ENCODE assay signal across 30 cellular contexts in the genomic region with DNA sequence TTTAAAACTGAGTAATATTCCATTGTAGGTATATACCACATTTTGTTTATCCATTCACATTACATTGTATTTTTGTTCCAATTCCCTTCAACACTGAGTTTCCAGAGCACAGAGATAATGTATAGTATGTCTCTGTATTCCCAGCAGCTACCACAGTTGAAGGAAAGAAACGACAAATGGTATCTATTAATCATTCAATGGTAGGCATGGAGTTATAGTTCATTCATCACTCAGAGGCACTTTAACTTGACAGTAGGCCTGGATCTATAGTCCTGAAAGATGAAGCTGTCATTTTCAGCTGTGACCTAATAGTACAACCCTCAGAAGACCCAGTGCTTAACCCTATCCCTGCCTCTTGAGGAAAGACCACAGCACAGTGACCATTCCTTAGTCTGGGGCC.
"Had no signal": no experiment of that assay in that cellular context is flagged by ENCODE, and none has a peak within 500 bp of the region (broad histone marks: within the 10 kb centered on the region; RNA-seq: fewer than 3 reads in every experiment).

No MANE protein-coding gene starts in this region.

- ATAC-seq: activated CD8-positive, alpha-beta T cell treated with anti-CD3 and anti-CD28 coated beads for 36 hours; activated naive CD4-positive, alpha-beta T cell treated with anti-CD3 and anti-CD28 coated beads, Interleukin-2, amount 50 U/mL, for 72 hours; body of pancreas had no signal

- H3K4me3 ChIP-seq: adrenal gland, body of pancreas, breast epithelium had no signal

- H3K36me3 ChIP-seq: adrenal gland, brain microvascular endothelial cell, breast epithelium had no signal

- H3K27ac ChIP-seq: adrenal gland, body of pancreas, brain microvascular endothelial cell, breast epithelium, VCaP had no signal

- H3K4me1 Mint-ChIP-seq: activated B cell treated with CpG ODN at 0.5 μM for 24 hours; activated CD4-positive, alpha-beta T cell treated with anti-CD3 and anti-CD28 coated beads, Interleukin-2, amount 10 ng/mL, durations not matched to agents 24 days and 14 days; activated naive CD8-positive, alpha-beta T cell treated with anti-CD3 and anti-CD28 coated beads for 36 hours had no signal

- H3K9me3 ChIP-seq: adrenal gland, body of pancreas, breast epithelium had no signal

- H3K9me3 Mint-ChIP-seq: activated B cell treated with CpG ODN at 0.5 μM for 24 hours; activated CD4-positive, alpha-beta memory T cell treated with anti-CD3 and anti-CD28 coated beads for 36 hours; activated CD4-positive, alpha-beta T cell treated with anti-CD3 and anti-CD28 coated beads, Interleukin-2, amount 10 ng/mL, durations not matched to agents 24 days and 14 days; activated CD8-positive, alpha-beta T cell treated with anti-CD3 and anti-CD28 coated beads for 36 hours; activated naive CD4-positive, alpha-beta T cell treated with anti-CD3 and anti-CD28 coated beads, Interleukin-2, amount 50 U/mL, for 72 hours; activated naive CD8-positive, alpha-beta T cell treated with anti-CD3 and anti-CD28 coated beads for 36 hours; activated T-cell treated with anti-CD3 and anti-CD28 coated beads, Interleukin-2, amount 50 U/mL, for 24 hours; activated T-helper 2 cell treated with anti-CD3 and anti-CD28 coated beads, Interferon-gamma antibody, Interleukin-2, Interleukin-4, amounts not matched to agents 10 μg/mL and 5 μg/mL and 100 μg/mL, durations not matched to agents 14 hours and 24 hours and 36 hours; T-helper 1 cell treated with Interleukin-12 subunit alpha and Interleukin-12 subunit beta and Interleukin-4 antibody, amounts not matched to agents 30 μg/mL and 1 μg/mL, for 36 hours; T-helper 2 cell treated with Interferon-gamma antibody and Interleukin-4, amounts not matched to agents 5 μg/mL and 100 μg/mL, for 36 hours had no signal

- H3K4me1 ChIP-seq: adrenal gland, body of pancreas, breast epithelium had no signal

- H3K27me3 ChIP-seq: adrenal gland, body of pancreas, brain microvascular endothelial cell, breast epithelium had no signal

- H3K27ac Mint-ChIP-seq: activated B cell treated with CpG ODN at 0.5 μM for 24 hours; activated CD4-positive, alpha-beta memory T cell treated with anti-CD3 and anti-CD28 coated beads for 36 hours; activated CD4-positive, alpha-beta T cell treated with anti-CD3 and anti-CD28 coated beads, Interleukin-2, amount 10 ng/mL, durations not matched to agents 24 days and 14 days; activated CD8-positive, alpha-beta T cell treated with anti-CD3 and anti-CD28 coated beads for 36 hours; activated naive CD4-positive, alpha-beta T cell treated with anti-CD3 and anti-CD28 coated beads, Interleukin-2, amount 50 U/mL, for 72 hours; activated naive CD8-positive, alpha-beta T cell treated with anti-CD3 and anti-CD28 coated beads for 36 hours; activated T-cell treated with anti-CD3 and anti-CD28 coated beads, Interleukin-2, amount 50 U/mL, for 24 hours; activated T-helper 2 cell treated with anti-CD3 and anti-CD28 coated beads, Interferon-gamma antibody, Interleukin-2, Interleukin-4, amounts not matched to agents 10 μg/mL and 5 μg/mL and 100 μg/mL, durations not matched to agents 14 hours and 24 hours and 36 hours; T-helper 1 cell treated with Interleukin-12 subunit alpha and Interleukin-12 subunit beta and Interleukin-4 antibody, amounts not matched to agents 30 μg/mL and 1 μg/mL, for 36 hours; T-helper 2 cell treated with Interferon-gamma antibody and Interleukin-4, amounts not matched to agents 5 μg/mL and 100 μg/mL, for 36 hours had no signal

- H3K4me3 Mint-ChIP-seq: activated B cell treated with CpG ODN at 0.5 μM for 24 hours; activated CD4-positive, alpha-beta memory T cell treated with anti-CD3 and anti-CD28 coated beads for 36 hours; activated CD4-positive, alpha-beta T cell treated with anti-CD3 and anti-CD28 coated beads, Interleukin-2, amount 10 ng/mL, durations not matched to agents 24 days and 14 days; activated CD8-positive, alpha-beta T cell treated with anti-CD3 and anti-CD28 coated beads for 36 hours; activated naive CD8-positive, alpha-beta T cell treated with anti-CD3 and anti-CD28 coated beads for 36 hours; activated T-cell treated with anti-CD3 and anti-CD28 coated beads, Interleukin-2, amount 50 U/mL, for 24 hours; T-helper 1 cell treated with Interleukin-12 subunit alpha and Interleukin-12 subunit beta and Interleukin-4 antibody, amounts not matched to agents 30 μg/mL and 1 μg/mL, for 36 hours; T-helper 2 cell treated with Interferon-gamma antibody and Interleukin-4, amounts not matched to agents 5 μg/mL and 100 μg/mL, for 36 hours had no signal

- H3K36me3 Mint-ChIP-seq: activated CD4-positive, alpha-beta memory T cell treated with anti-CD3 and anti-CD28 coated beads for 36 hours; activated naive CD4-positive, alpha-beta T cell treated with anti-CD3 and anti-CD28 coated beads, Interleukin-2, amount 50 U/mL, for 72 hours; activated naive CD8-positive, alpha-beta T cell treated with anti-CD3 and anti-CD28 coated beads for 36 hours had no signal

- DNase-seq: activated B cell treated with CpG ODN at 0.5 μM for 24 hours; activated CD4-positive, alpha-beta memory T cell treated with anti-CD3 and anti-CD28 coated beads for 36 hours; activated CD4-positive, alpha-beta T cell treated with anti-CD3 and anti-CD28 coated beads for 4 hours; activated CD4-positive, alpha-beta T cell treated with anti-CD3 and anti-CD28 coated beads, Interleukin-2, amount 10 ng/mL, durations not matched to agents 24 days and 14 days; activated CD4-positive, alpha-beta T cell treated with anti-CD3 and anti-CD28 coated beads, Interleukin-2, amount 50 U/mL, for 1 hour; activated CD4-positive, alpha-beta T cell treated with anti-CD3 and anti-CD28 coated beads, Interleukin-2, amount 50 U/mL, for 4 hours; activated CD4-positive, CD25-positive, alpha-beta regulatory T cell treated with anti-CD3 and anti-CD28 coated beads, Interleukin-2, amount 50 U/mL, for 72 hours; activated CD8-positive, alpha-beta memory T cell treated with anti-CD3 and anti-CD28 coated beads, Interleukin-2, amount 50 U/mL, for 4 hours; activated CD8-positive, alpha-beta T cell treated with anti-CD3 and anti-CD28 coated beads for 36 hours; activated effector memory CD4-positive, alpha-beta T cell treated with Interleukin-2 at 50 U/mL for 16 hours; activated gamma-delta T cell; activated naive CD4-positive, alpha-beta T cell treated with anti-CD3 and anti-CD28 coated beads, Interleukin-2, amount 50 U/mL, for 16 hours; activated naive CD4-positive, alpha-beta T cell treated with Interleukin-2 at 50 U/mL for 16 hours; activated naive CD8-positive, alpha-beta T cell treated with anti-CD3 and anti-CD28 coated beads for 36 hours; activated T-cell treated with anti-CD3 and anti-CD28 coated beads, Interleukin-2, amount 50 U/mL, for 24 hours; activated T-cell treated with anti-CD3 and anti-CD28 coated beads, Interleukin-2, amount 50 U/mL, for 48 hours; adrenal gland; amniotic stem cell; aorta; body of pancreas; brain microvascular endothelial cell; central memory CD4-positive, alpha-beta T cell; T-helper 2 cell; T-helper 9 cell had no signal

- H3K27me3 Mint-ChIP-seq: activated CD8-positive, alpha-beta T cell treated with anti-CD3 and anti-CD28 coated beads for 36 hours; activated naive CD8-positive, alpha-beta T cell treated with anti-CD3 and anti-CD28 coated beads for 36 hours had no signal
